ENCODE assay signal across 26 cellular contexts in the genomic region with DNA sequence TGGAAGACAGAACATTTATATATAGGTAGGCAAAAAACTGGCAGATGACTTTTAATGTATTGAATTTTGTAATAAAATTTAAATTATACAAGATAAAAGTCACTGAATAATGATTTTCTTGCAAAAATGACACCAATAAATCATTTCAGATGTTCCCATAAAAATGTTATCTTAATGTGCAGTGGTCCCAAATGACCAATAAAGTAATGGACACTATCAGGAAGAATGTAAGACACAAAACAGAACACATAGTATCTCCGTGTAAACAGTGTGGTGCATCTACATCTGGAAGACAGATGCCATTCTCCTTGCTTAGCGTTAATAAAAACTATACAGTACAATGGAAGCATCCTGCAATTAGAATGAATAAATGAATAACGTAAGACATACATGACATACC. TPM values are rescaled to one million over a fixed set of nuclear protein-coding genes. Genes with fewer than 3 reads are reported as not detected.
"Had no signal": no experiment of that assay in that cellular context is flagged by ENCODE, and none has a peak within 500 bp of the region (broad histone marks: within the 10 kb centered on the region; RNA-seq: fewer than 3 reads in every experiment).

No MANE protein-coding gene starts in this region.

- H3K27me3 ChIP-seq: MG63, Peyer's patch, SJSA1 had no signal

- H3K4me3 ChIP-seq: MG63, Peyer's patch, SJSA1 had no signal

- H3K9me3 ChIP-seq: MG63, Peyer's patch, SJSA1 had no signal

- H3K4me2 ChIP-seq: KMS-11 had no signal

- H3K9ac ChIP-seq: KMS-11 had no signal

- DNase-seq: activated CD4-positive, alpha-beta memory T cell treated with anti-CD3 and anti-CD28 coated beads, Interleukin-2, amount 10 ng/mL, durations not matched to agents 7 days and 5 days; activated CD4-positive, alpha-beta T cell treated with anti-CD3 and anti-CD28 coated beads, Interleukin-2, amount 50 U/mL, for 1 hour; activated CD4-positive, CD25-positive, alpha-beta regulatory T cell; activated effector memory CD4-positive, alpha-beta T cell treated with Interleukin-2 at 50 U/mL for 16 hours; activated naive CD4-positive, alpha-beta T cell; activated T-cell treated with anti-CD3 and anti-CD28 coated beads, Interleukin-2, amount 50 U/mL, for 24 hours; amygdala; MG63; MV-4-11; NCI-H1092 treated with DMSO at 0.1 percent for 48 hours; NCI-H1417 treated with DMSO at 0.1 percent for 48 hours; NCI-H1694 treated with DMSO at 0.1 percent for 48 hours; NCI-H2029 treated with DMSO at 0.1 percent for 48 hours; NCI-H510A treated with DMSO at 0.1 percent for 48 hours; NCI-H69; NK-92 treated with Interleukin-12 subunit alpha and Interleukin-12 subunit beta, amount 100 ng/mL, for 24 hours; Peyer's patch; SHP77; T-cell; T-helper 2 cell; T1000 had no signal

- H3K27me3 Mint-ChIP-seq: activated naive CD4-positive, alpha-beta T cell treated with anti-CD3 and anti-CD28 coated beads, Interleukin-2, amount 50 U/mL, for 24 hours; activated T-cell treated with anti-CD3 and anti-CD28 coated beads, Interleukin-2, amount 50 U/mL, for 24 hours; T-cell had no signal

- H3K27ac ChIP-seq: KMS-11, Peyer's patch, SJSA1 had no signal

- H3K36me3 ChIP-seq: Peyer's patch, SJSA1 had no signal

- H3K36me3 Mint-ChIP-seq: activated naive CD4-positive, alpha-beta T cell treated with anti-CD3 and anti-CD28 coated beads, Interleukin-2, amount 50 U/mL, for 24 hours; brain; T-cell had no signal

- H3K4me1 ChIP-seq: Peyer's patch had no signal

- H3K9me3 Mint-ChIP-seq: activated CD4-positive, alpha-beta memory T cell treated with anti-CD3 and anti-CD28 coated beads, Interleukin-2, amount 10 ng/mL, durations not matched to agents 7 days and 5 days; activated naive CD4-positive, alpha-beta T cell treated with anti-CD3 and anti-CD28 coated beads, Interleukin-2, amount 50 U/mL, for 24 hours; activated T-cell treated with anti-CD3 and anti-CD28 coated beads, Interleukin-2, amount 50 U/mL, for 24 hours; activated T-helper 1 cell treated with anti-CD3 and anti-CD28 coated beads, Interleukin-12 subunit alpha, Interleukin-12 subunit beta, Interleukin-2, Interleukin-4 antibody, amounts not matched to agents 30 ng/mL and 10 ng/mL and 1 ng/mL, durations not matched to agents 14 hours and 24 hours and 36 hours; brain; T-cell had no signal

- H3K4me3 Mint-ChIP-seq: activated CD4-positive, alpha-beta memory T cell treated with anti-CD3 and anti-CD28 coated beads, Interleukin-2, amount 10 ng/mL, durations not matched to agents 7 days and 5 days; activated naive CD4-positive, alpha-beta T cell treated with anti-CD3 and anti-CD28 coated beads, Interleukin-2, amount 50 U/mL, for 24 hours; activated T-cell treated with anti-CD3 and anti-CD28 coated beads, Interleukin-2, amount 50 U/mL, for 24 hours; activated T-helper 1 cell treated with anti-CD3 and anti-CD28 coated beads, Interleukin-12 subunit alpha, Interleukin-12 subunit beta, Interleukin-2, Interleukin-4 antibody, amounts not matched to agents 30 ng/mL and 10 ng/mL and 1 ng/mL, durations not matched to agents 14 hours and 24 hours and 36 hours; brain; T-cell had no signal

- H3K27ac Mint-ChIP-seq: activated CD4-positive, alpha-beta memory T cell treated with anti-CD3 and anti-CD28 coated beads, Interleukin-2, amount 10 ng/mL, durations not matched to agents 7 days and 5 days; activated naive CD4-positive, alpha-beta T cell treated with anti-CD3 and anti-CD28 coated beads, Interleukin-2, amount 50 U/mL, for 24 hours; activated T-cell treated with anti-CD3 and anti-CD28 coated beads, Interleukin-2, amount 50 U/mL, for 24 hours; activated T-helper 1 cell treated with anti-CD3 and anti-CD28 coated beads, Interleukin-12 subunit alpha, Interleukin-12 subunit beta, Interleukin-2, Interleukin-4 antibody, amounts not matched to agents 30 ng/mL and 10 ng/mL and 1 ng/mL, durations not matched to agents 14 hours and 24 hours and 36 hours; brain; T-cell had no signal

- ATAC-seq: T-cell had no signal

RNA-seq across cellular contexts. Expression of gene FGF7, which starts 41.5 kb away (rescaled TPM):
- total RNA-seq: activated CD4-positive, alpha-beta memory T cell treated with anti-CD3 and anti-CD28 coated beads, Interleukin-2, amount 10 ng/mL, durations not matched to agents 7 days and 5 days; activated T-helper 1 cell treated with anti-CD3 and anti-CD28 coated beads, Interleukin-12 subunit alpha, Interleukin-12 subunit beta, Interleukin-2, Interleukin-4 antibody, amounts not matched to agents 30 ng/mL and 10 ng/mL and 1 ng/mL, durations not matched to agents 14 hours and 24 hours and 36 hours had no signal
